ENCODE assay signal across 15 cellular contexts in genomic region chr2:128312411-128312810, GRCh38.
"Had no signal": no experiment of that assay in that cellular context is flagged by ENCODE, and none has a peak within 500 bp of the region (broad histone marks: within the 10 kb centered on the region; RNA-seq: fewer than 3 reads in every experiment).

No MANE protein-coding gene starts in this region.

- H3K27ac ChIP-seq: cardiac muscle cell, skin epidermis, suprapubic skin had no signal

- H3K27me3 Mint-ChIP-seq: activated B cell treated with CpG ODN at 0.5 μM for 24 hours; activated CD8-positive, alpha-beta T cell treated with anti-CD3 and anti-CD28 coated beads for 36 hours; activated T-helper 17 cell treated with anti-CD3 and anti-CD28 coated beads, Interleukin-2, amount 50 U/mL, for 72 hours; memory B cell; naive thymus-derived CD8-positive, alpha-beta T cell; type B pancreatic cell had no signal

- H3K27ac Mint-ChIP-seq: activated B cell treated with CpG ODN at 0.5 μM for 24 hours; activated CD8-positive, alpha-beta T cell treated with anti-CD3 and anti-CD28 coated beads for 36 hours; activated naive CD4-positive, alpha-beta T cell treated with anti-CD3 and anti-CD28 coated beads, Interleukin-2, amount 10 ng/mL, durations not matched to agents 7 days and 5 days; activated T-helper 17 cell treated with anti-CD3 and anti-CD28 coated beads, Interleukin-2, amount 50 U/mL, for 72 hours; memory B cell had no signal

- H3K36me3 Mint-ChIP-seq: activated naive CD4-positive, alpha-beta T cell treated with anti-CD3 and anti-CD28 coated beads, Interleukin-2, amount 10 ng/mL, durations not matched to agents 7 days and 5 days had no signal

- H3K27me3 ChIP-seq: adrenal gland, suprapubic skin had no signal

- H3K36me3 ChIP-seq: adrenal gland, cardiac muscle cell, suprapubic skin had no signal

- H3K9me3 ChIP-seq: adrenal gland, suprapubic skin had no signal

- DNase-seq: activated B cell treated with CpG ODN at 0.5 μM for 24 hours; activated CD8-positive, alpha-beta T cell treated with anti-CD3 and anti-CD28 coated beads for 36 hours; activated naive CD4-positive, alpha-beta T cell treated with anti-CD3 and anti-CD28 coated beads, Interleukin-2, amount 10 ng/mL, durations not matched to agents 7 days and 5 days; hippocampal formation; SW 1271 had no signal

- ATAC-seq: activated CD8-positive, alpha-beta T cell treated with anti-CD3 and anti-CD28 coated beads for 36 hours; activated T-helper 17 cell treated with anti-CD3 and anti-CD28 coated beads, Interleukin-2, amount 50 U/mL, for 72 hours; esophagus mucosa; left lobe of liver; naive thymus-derived CD8-positive, alpha-beta T cell had no signal

- H3K9me3 Mint-ChIP-seq: activated B cell treated with CpG ODN at 0.5 μM for 24 hours; activated CD8-positive, alpha-beta T cell treated with anti-CD3 and anti-CD28 coated beads for 36 hours; activated naive CD4-positive, alpha-beta T cell treated with anti-CD3 and anti-CD28 coated beads, Interleukin-2, amount 10 ng/mL, durations not matched to agents 7 days and 5 days; activated T-helper 17 cell treated with anti-CD3 and anti-CD28 coated beads, Interleukin-2, amount 50 U/mL, for 72 hours; memory B cell; naive thymus-derived CD8-positive, alpha-beta T cell; type B pancreatic cell had no signal

- H3K4me3 Mint-ChIP-seq: activated B cell treated with CpG ODN at 0.5 μM for 24 hours; activated CD8-positive, alpha-beta T cell treated with anti-CD3 and anti-CD28 coated beads for 36 hours; activated naive CD4-positive, alpha-beta T cell treated with anti-CD3 and anti-CD28 coated beads, Interleukin-2, amount 10 ng/mL, durations not matched to agents 7 days and 5 days; activated T-helper 17 cell treated with anti-CD3 and anti-CD28 coated beads, Interleukin-2, amount 50 U/mL, for 72 hours; naive thymus-derived CD8-positive, alpha-beta T cell had no signal

- H3K4me3 ChIP-seq: adrenal gland, cardiac muscle cell, skin epidermis, suprapubic skin had no signal
